ENCODE assay signal across 8 cellular contexts in the genomic region with DNA sequence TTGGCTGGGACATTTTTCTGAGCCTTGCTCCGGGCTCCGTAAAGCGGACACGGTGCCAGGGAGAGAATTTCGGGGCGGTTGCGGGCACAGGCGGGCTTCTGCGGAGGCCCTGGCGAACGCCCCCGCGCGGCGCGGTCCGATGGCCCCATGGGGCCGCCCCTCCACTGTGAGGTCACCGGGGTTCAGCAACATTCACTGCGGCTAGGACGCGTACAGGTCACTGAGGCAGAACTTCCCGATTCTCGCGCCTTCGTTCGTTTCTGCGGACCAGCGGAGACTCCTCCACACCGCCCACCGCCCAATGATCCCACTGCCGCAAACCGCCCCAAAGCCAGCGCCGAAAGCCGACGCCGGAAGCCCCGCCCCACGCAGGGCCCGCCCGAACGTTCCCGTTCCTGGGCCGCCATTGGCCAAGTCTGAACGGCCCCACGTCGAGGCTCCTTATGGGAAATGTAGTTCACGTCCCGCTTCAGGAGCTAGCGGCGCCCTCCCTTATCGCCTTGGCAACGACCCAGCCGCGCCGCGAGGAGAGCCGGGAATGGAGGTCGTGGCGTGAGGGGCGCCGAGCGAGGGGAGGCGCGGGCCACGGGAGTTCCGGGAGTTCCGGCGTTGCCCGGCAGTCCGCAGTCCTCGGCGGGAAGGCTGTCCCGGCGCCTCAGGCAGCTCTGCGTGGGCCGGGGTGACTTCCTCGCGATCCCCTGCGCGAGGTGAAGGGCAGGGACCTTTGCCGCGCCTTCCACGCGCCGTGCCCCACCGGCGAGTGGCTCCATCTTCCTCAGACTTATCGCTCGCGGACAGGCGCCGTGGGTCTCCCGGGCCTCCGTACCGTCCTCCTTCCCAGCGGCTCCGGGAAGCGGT. TPM values are rescaled to one million over a fixed set of nuclear protein-coding genes. Genes with fewer than 3 reads are reported as not detected.
DNase-seq lines count a peak whose midpoint lies in the region; ATAC-seq and TF ChIP-seq lines count a peak whose summit lies in the region.

Gene ZNF584, plus strand, starts transcription at position 498 of the 858 bp plus-strand sequence. CDS start 499 bp downstream, outside the sequence.

- H3K4me1 Mint-ChIP-seq in CD4-positive, alpha-beta T cell (ENCODE audit: low read depth) = peaks cover 39% of the 10 kb centered on the region
- H3K4me1 Mint-ChIP-seq in activated CD4-positive, alpha-beta memory T cell treated with anti-CD3 and anti-CD28 coated beads for 36 hours (ENCODE audit: low read depth) = peaks cover 31% of the 10 kb centered on the region

- H3K9me3 Mint-ChIP-seq in CD4-positive, alpha-beta T cell = no peaks in the 10 kb centered on the region
- no peaks in the 10 kb centered on the region for H3K9me3 Mint-ChIP-seq in activated CD4-positive, alpha-beta memory T cell treated with anti-CD3 and anti-CD28 coated beads for 36 hours

- ATAC-seq in CD4-positive, alpha-beta T cell (ENCODE audit: poor library complexity) = peak; percentile 98
- ATAC-seq in GM19438 (IDR thresholded peaks at IDR 0.05; ENCODE audit: low read depth, unreplicated experiment) = peak; percentile 94
- ATAC-seq in HG03571 (IDR thresholded peaks at IDR 0.05; ENCODE audit: unreplicated experiment) = peak; percentile 84

- peaks cover 5 to 30% (median 21%) of the 10 kb centered on the region in 4 donors for H3K4me1 ChIP-seq in liver (ENCODE audit: control insufficient read depth in 4 of 4, insufficient read depth in 4 of 4, low read length in 3 of 4)

- POLR2A ChIA-PET in CD4-positive, alpha-beta T cell (lab: Charles Lee) = interaction anchor here (0.6 to 1.8 kb wide), 14 partner anchors 10 to 225 kb away, joined by 3 to 15 read pairs (median 4); partner anchors contain the start of genes ERVK3-1, RPS5, TRIM28 and ZBTB45
- POLR2A ChIA-PET in activated CD4-positive, alpha-beta memory T cell treated with anti-CD3 and anti-CD28 coated beads for 36 hours (lab: Charles Lee) = interaction anchor here (0.6 to 1.2 kb wide), 8 partner anchors 21 to 167 kb away, joined by 3 to 4 read pairs (median 3); partner anchors contain the start of genes ZNF324, ZNF497 and ZNF837

- H3K27ac ChIP-seq in CD4-positive, alpha-beta T cell (ENCODE audit: low read depth, low read length) = peak within 1 kb of the TSS; percentile 70
- peak within 1 kb of the TSS; percentile 80 to 83 for H3K27ac ChIP-seq in liver (ENCODE audit: low read depth in 1 of 2, low read length in 2 of 2)

- H3K4me3 ChIP-seq in liver (ENCODE audit: low read depth in 1 of 3, low read length in 3 of 3) = peak within 1 kb of the TSS; percentile 76 to 90 (median 86)

- no peaks in the 10 kb centered on the region for H3K9me3 ChIP-seq in CD4-positive, alpha-beta T cell (ENCODE audit: control insufficient read depth, low read length)
- H3K9me3 ChIP-seq in liver (ENCODE audit: control insufficient read depth in 4 of 4, low read length in 3 of 4) = no peaks in the 10 kb centered on the region

- DNase-seq in CD4-positive, alpha-beta T cell = peak; percentile 85 to 94 (median 90)
- DNase-seq in NCI-H774 (lab: John Stamatoyannopoulos, UW) (peak; percentile 95), dermis microvascular lymphatic vessel endothelial cell (ENCODE audit: low read depth in 2 of 2) (peak; percentile 87 to 96)
- peak; percentile 97 for DNase-seq in activated CD4-positive, alpha-beta memory T cell treated with anti-CD3 and anti-CD28 coated beads for 36 hours
- peak; percentile 94 for DNase-seq in stimulated activated CD4-positive, alpha-beta T cell treated with anti-CD3 and anti-CD28 coated beads, Interleukin-4, amount 100 ng/mL, for 1 hour

- WGBS in liver = under 1% methylated on average over 100 of the region's 100 CpGs

- intact Hi-C loops in CD4-positive, alpha-beta T cell (cut with DNase I, micrococcal nuclease) = loop anchor here (1.0 to 5.0 kb wide), 7 partner anchors 21 to 68 kb away; partner anchors contain the start of genes ZNF132 (in 2 of the 2), ZNF324B (in 2 of the 2), RPS5 (in 1 of the 2) and ZNF446 (in 1 of the 2)
- intact Hi-C loops in activated CD4-positive, alpha-beta memory T cell treated with anti-CD3 and anti-CD28 coated beads for 36 hours (cut with micrococcal nuclease) = loop anchor here (1.0 to 10.0 kb wide), 7 partner anchors 21 to 494 kb away; partner anchors contain the start of genes RPS5, ZNF132, ZNF324B and ZNF417

- H3K27me3 Mint-ChIP-seq in CD4-positive, alpha-beta T cell = no peaks in the 10 kb centered on the region
- no peaks in the 10 kb centered on the region for H3K27me3 Mint-ChIP-seq in activated CD4-positive, alpha-beta memory T cell treated with anti-CD3 and anti-CD28 coated beads for 36 hours

- H3K36me3 ChIP-seq in liver (ENCODE audit: control insufficient read depth in 4 of 4, insufficient read depth in 3 of 4, low read depth in 1 of 4, low read length in 3 of 4) = no peaks in the 10 kb centered on the region

- CTCF ChIA-PET in CD4-positive, alpha-beta T cell (lab: Charles Lee) = interaction anchor here (0.7 to 1.3 kb wide), 4 partner anchors 32 to 173 kb away, joined by 3 to 6 read pairs (median 3); partner anchors contain the start of gene ZNF132
- CTCF ChIA-PET in activated CD4-positive, alpha-beta memory T cell treated with anti-CD3 and anti-CD28 coated beads for 36 hours (lab: Charles Lee) = interaction anchor here (0.8 to 2.1 kb wide), 4 partner anchors 61 to 112 kb away, joined by 3 to 5 read pairs (median 3); partner anchors contain the start of gene ZBTB45

- no peak for TF ChIP-seq CTCF in CD4-positive, alpha-beta T cell (IDR thresholded peaks at IDR 0.05)
- no peak for TF ChIP-seq CTCF in liver (IDR thresholded peaks at IDR 0.05; ENCODE audit: low read depth, low read length, missing input control)

- peak within 1 kb of the TSS; percentile 31 to 76 for H3K9ac ChIP-seq in liver (ENCODE audit: low read depth in 1 of 2, low read length in 2 of 2)

- peaks cover 19% of the 10 kb centered on the region for H3K36me3 Mint-ChIP-seq in CD4-positive, alpha-beta T cell (ENCODE audit: low read depth)
- H3K36me3 Mint-ChIP-seq in activated CD4-positive, alpha-beta memory T cell treated with anti-CD3 and anti-CD28 coated beads for 36 hours = peaks cover 3% of the 10 kb centered on the region

- H3K27me3 ChIP-seq in CD4-positive, alpha-beta T cell (ENCODE audit: control insufficient read depth, insufficient read depth, low read length) = no peaks in the 10 kb centered on the region
- no peaks in the 10 kb centered on the region for H3K27me3 ChIP-seq in liver (ENCODE audit: control insufficient read depth in 4 of 4, insufficient read depth in 4 of 4, low read length in 3 of 4)

- peak within 1 kb of the TSS; percentile 94 for H3K27ac Mint-ChIP-seq in CD4-positive, alpha-beta T cell
- peak within 1 kb of the TSS; percentile 95 for H3K27ac Mint-ChIP-seq in activated CD4-positive, alpha-beta memory T cell treated with anti-CD3 and anti-CD28 coated beads for 36 hours

- peak within 1 kb of the TSS; percentile 99 for H3K4me3 Mint-ChIP-seq in CD4-positive, alpha-beta T cell
- peak within 1 kb of the TSS; percentile 83 for H3K4me3 Mint-ChIP-seq in activated CD4-positive, alpha-beta memory T cell treated with anti-CD3 and anti-CD28 coated beads for 36 hours

- TF ChIP-seq RAD21 in liver (IDR thresholded peaks at IDR 0.05) = peak in 1 of 2 donors; percentile 49

TF ChIP-seq in liver, 16 proteins besides CTCF, POLR2A, EP300 and RAD21 (continues in another document):
- TF ChIP-seq REST (IDR thresholded peaks at IDR 0.05) (peak; percentile 1), YY1 (IDR thresholded peaks at IDR 0.05) (peak; percentile 96), ZBTB33 (IDR thresholded peaks at IDR 0.05) (no peak), GABPA (IDR thresholded peaks at IDR 0.05 in 1 of 2, conservative IDR thresholded peaks at IDR 0.05 in 1 of 2) (peak in 1 of 2 donors; percentile 91)

RNA-seq across cellular contexts. Expression of gene ZNF584, which starts in this region (rescaled TPM):
- 1 to 10 TPM; 1.7 to 1.8 TPM for total RNA-seq in CD4-positive, alpha-beta T cell
- total RNA-seq in activated CD4-positive, alpha-beta memory T cell treated with anti-CD3 and anti-CD28 coated beads for 36 hours = 10 to 100 TPM in 1 of 2 experiments, 1 to 10 TPM in 1; 8.3 to 10.7 TPM
- total RNA-seq in dermis microvascular lymphatic vessel endothelial cell (7.7 and 9.5 TPM in 2 replicates), liver (10 to 100 TPM in 1 of 2 donors, 1 to 10 TPM in 1; 9.4 to 12.6 TPM)
- 10 to 100 TPM in 1 of 2 donors, 1 to 10 TPM in 1; 3.6 to 10.6 TPM for polyA plus RNA-seq in liver

Comparison
In these comparisons a context has a peak if more than half of its experiments do, and no peak if none do; other contexts are left out.
1. Peak in every context shown above with its lines: DNase-seq, ATAC-seq, H3K4me3 ChIP-seq and H3K27ac ChIP-seq.